Comparison of ENCODE assay signal across 8 cellular contexts in the genomic region with DNA sequence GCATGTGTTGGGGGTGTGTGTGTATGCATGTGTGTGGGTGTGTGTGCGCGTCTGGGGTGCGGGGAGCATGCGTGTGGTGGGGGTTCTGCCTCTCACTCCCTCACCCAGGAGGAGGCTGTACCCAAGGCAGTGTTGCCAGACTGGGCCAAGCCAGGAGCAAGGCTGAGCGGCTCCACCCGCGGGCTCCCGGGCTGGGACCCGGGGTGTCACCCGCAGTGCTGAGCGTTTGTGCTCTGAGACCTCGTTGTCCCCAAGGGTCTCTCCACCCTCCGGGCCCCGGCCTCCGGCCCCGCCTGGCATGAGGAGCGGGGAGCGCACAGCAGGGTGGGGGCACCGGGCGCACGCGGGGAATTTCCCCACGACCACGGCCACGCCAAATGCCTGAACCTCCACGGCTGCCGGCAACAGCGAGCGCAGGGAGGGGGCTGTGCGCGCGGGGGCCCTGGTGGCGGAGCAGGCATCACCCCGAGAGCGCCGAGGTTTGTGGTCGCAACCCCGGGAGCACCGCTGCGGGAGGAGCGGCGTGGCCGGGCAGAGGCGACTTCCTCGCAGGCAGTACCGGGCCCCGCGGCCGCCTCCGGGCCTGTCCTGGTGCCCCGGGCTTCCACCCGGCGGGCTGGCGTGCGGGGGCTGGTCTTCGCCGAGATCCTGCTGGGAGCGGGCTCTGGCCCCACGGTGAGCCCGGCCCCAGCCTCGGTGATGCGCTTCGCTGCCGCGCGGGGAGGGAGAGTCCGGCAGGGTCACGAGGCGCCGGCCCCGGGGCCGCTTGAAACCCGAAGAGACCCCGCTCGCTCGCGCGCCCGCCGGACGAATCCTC. TPM values are rescaled to one million over a fixed set of nuclear protein-coding genes. Genes with fewer than 3 reads are reported as not detected.
DNase-seq lines count a peak whose midpoint lies in the region; ATAC-seq and TF ChIP-seq lines count a peak whose summit lies in the region.

No MANE protein-coding gene starts in this region.

- H3K27me3 ChIP-seq in gastrocnemius medialis, result peaks cover 18 to 29% (median 23%) of the 10 kb centered on the region in 3 donors

- no peaks in the 10 kb centered on the region for H3K9me3 ChIP-seq in gastrocnemius medialis

- peaks cover 4% of the 10 kb centered on the region for H3K27me3 Mint-ChIP-seq in activated naive CD8-positive, alpha-beta T cell

- ATAC-seq in gastrocnemius medialis, result no peak
- no peak for ATAC-seq in GM18858 (IDR thresholded peaks at IDR 0.05; ENCODE audit: unreplicated experiment)

- peak overlapping the region; percentile 58 to 69 (median 60) for H3K4me3 ChIP-seq in gastrocnemius medialis

- no peak for TF ChIP-seq POLR2A in gastrocnemius medialis (IDR thresholded peaks at IDR 0.05)

- peaks cover 17% of the 10 kb centered on the region for H3K4me1 Mint-ChIP-seq in activated naive CD8-positive, alpha-beta T cell (ENCODE audit: low read depth)

- H3K4me3 Mint-ChIP-seq in activated naive CD8-positive, alpha-beta T cell, result peak overlapping the region; percentile 72

- peaks cover 4 to 11% of the 10 kb centered on the region in 2 donors for H3K4me1 ChIP-seq in gastrocnemius medialis

- H3K27ac ChIP-seq in gastrocnemius medialis, result no peak overlapping the region

- H3K36me3 ChIP-seq in gastrocnemius medialis, result peaks cover 0 to 3% of the 10 kb centered on the region in 2 donors

- TF ChIP-seq CTCF in gastrocnemius medialis (IDR thresholded peaks at IDR 0.05 in 4 of 5, conservative IDR thresholded peaks at IDR 0.05 in 1 of 5), result no peak

- peak; percentile 30 for DNase-seq in DMS53 (lab: John Stamatoyannopoulos, UW)
- DNase-seq in DMS53 treated with DMSO at 0.1 percent for 48 hours (lab: John Stamatoyannopoulos, UW; ENCODE audit: unreplicated experiment), result no peak
- peak; percentile 47 for DNase-seq in hepatic stellate cell (ENCODE audit: low spot score)
- no peak for DNase-seq in gastrocnemius medialis
- DNase-seq in C1 segment of cervical spinal cord (lab: John Stamatoyannopoulos, UW), result no peak
- no peak for DNase-seq in pons (ENCODE audit: low spot score)

- peaks cover 3% of the 10 kb centered on the region for H3K36me3 Mint-ChIP-seq in activated naive CD8-positive, alpha-beta T cell

- in situ Hi-C loops in gastrocnemius medialis (cut with MboI; ENCODE audit: low sequenced_read_pairs in 4 of 4), result no loop called here

- H3K9me3 Mint-ChIP-seq in activated naive CD8-positive, alpha-beta T cell (ENCODE audit: low read depth), result no peaks in the 10 kb centered on the region

- no peak overlapping the region for H3K27ac Mint-ChIP-seq in activated naive CD8-positive, alpha-beta T cell

- intact Hi-C loops in gastrocnemius medialis (cut with DNase I; ENCODE audit: low total_unique reads), result no loop called here

RNA-seq across cellular contexts. Expression of a gene that starts 7.4 kb away (rescaled TPM):
- total RNA-seq in gastrocnemius medialis, result under 1 TPM in 3 of 4 donors, not detected in 1; 0.16 to 0.63 (median 0.41) TPM

Comparison
In these comparisons a context has a peak if more than half of its experiments do, and no peak if none do; other contexts are left out.
1. DNase-seq: peak in DMS53 (single experiment) and hepatic stellate cell (single experiment); none in DMS53 treated with DMSO at 0.1 percent for 48 hours (single experiment), gastrocnemius medialis (0 of 2), C1 segment of cervical spinal cord (0 of 14) and pons (single experiment).